ENCODE assay signal across 16 cellular contexts in the genomic region with DNA sequence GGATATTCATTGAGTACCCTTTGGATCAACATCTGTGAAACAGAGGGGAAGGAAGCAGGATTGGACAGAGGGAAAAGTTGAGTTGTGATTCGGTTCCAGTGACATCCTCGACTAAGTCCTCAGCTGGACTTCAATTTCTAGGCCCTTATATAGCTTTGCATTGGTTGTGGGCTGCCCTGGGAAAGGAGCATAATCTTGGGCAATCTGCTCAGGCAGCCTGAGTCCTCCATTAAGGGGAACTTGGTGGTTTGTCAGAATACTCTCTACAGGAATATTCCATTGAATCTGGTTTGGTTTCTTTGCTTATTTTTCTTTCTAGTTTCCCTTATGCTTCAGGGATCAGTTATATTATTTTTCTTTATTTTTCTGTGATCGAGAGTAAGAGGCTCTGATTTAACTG.
"Had no signal": no experiment of that assay in that cellular context is flagged by ENCODE, and none has a peak within 500 bp of the region (broad histone marks: within the 10 kb centered on the region; RNA-seq: fewer than 3 reads in every experiment).

No MANE protein-coding gene starts in this region.

- H3K9me3 Mint-ChIP-seq: activated T-helper 1 cell treated with anti-CD3 and anti-CD28 coated beads, Interleukin-12 subunit alpha, Interleukin-12 subunit beta, Interleukin-2, Interleukin-4 antibody, amounts not matched to agents 30 ng/mL and 10 ng/mL and 1 ng/mL, durations not matched to agents 14 hours and 24 hours and 36 hours; nephron; WTC11 had no signal

- H3K27ac Mint-ChIP-seq: activated T-helper 1 cell treated with anti-CD3 and anti-CD28 coated beads, Interleukin-12 subunit alpha, Interleukin-12 subunit beta, Interleukin-2, Interleukin-4 antibody, amounts not matched to agents 30 ng/mL and 10 ng/mL and 1 ng/mL, durations not matched to agents 14 hours and 24 hours and 36 hours; memory B cell; WTC11 had no signal

- ATAC-seq: heart right ventricle, pancreas, WTC11 had no signal

- DNase-seq: activated CD4-positive, alpha-beta T cell treated with anti-CD3 and anti-CD28 coated beads for 48 hours; activated naive CD4-positive, alpha-beta T cell; colonic mucosa; effector CD4-positive, alpha-beta T cell; foreskin melanocyte; heart right ventricle; islet precursor cell; left ventricle myocardium inferior; pancreas; retina; small intestine; thyroid gland had no signal

- H3K36me3 Mint-ChIP-seq: WTC11 had no signal

- H3K27me3 Mint-ChIP-seq: memory B cell had no signal

- H3K4me3 Mint-ChIP-seq: activated T-helper 1 cell treated with anti-CD3 and anti-CD28 coated beads, Interleukin-12 subunit alpha, Interleukin-12 subunit beta, Interleukin-2, Interleukin-4 antibody, amounts not matched to agents 30 ng/mL and 10 ng/mL and 1 ng/mL, durations not matched to agents 14 hours and 24 hours and 36 hours; memory B cell; nephron; WTC11 had no signal
